Comparison of ENCODE assay signal across 11 cellular contexts in genomic region chr17:64459284-64459747, GRCh38. TPM values are rescaled to one million over a fixed set of nuclear protein-coding genes. Genes with fewer than 3 reads are reported as not detected.
DNase-seq lines count a peak whose midpoint lies in the region; ATAC-seq and TF ChIP-seq lines count a peak whose summit lies in the region.
"Had no signal": no experiment of that assay in that cellular context is flagged by ENCODE, and none has a peak within 500 bp of the region (broad histone marks: within the 10 kb centered on the region; RNA-seq: fewer than 3 reads in every experiment).

No MANE protein-coding gene starts in this region.

- H3K27ac ChIP-seq in RWPE1 = no peak overlapping the region
- H3K27ac ChIP-seq in transverse colon = no peak overlapping the region

- no peaks in the 10 kb centered on the region for H3K27me3 ChIP-seq in transverse colon

- in situ Hi-C loops in transverse colon (cut with MboI; ENCODE audit: low pct_ligation_motif_present in 1 of 4, low pct_unique_long_range_greater_than_20kb in 1 of 4, low sequenced_read_pairs in 3 of 4) = no loop called here

- H3K36me3 ChIP-seq in transverse colon = no peaks in the 10 kb centered on the region

- H3K4me3 Mint-ChIP-seq in activated CD8-positive, alpha-beta T cell treated with anti-CD3 and anti-CD28 coated beads for 36 hours = no peak overlapping the region
- no peak overlapping the region for H3K4me3 Mint-ChIP-seq in activated CD8-positive, alpha-beta T cell treated with anti-CD3 and anti-CD28 coated beads, Interleukin-2, amount 10 ng/mL, durations not matched to agents 7 days and 5 days
- H3K4me3 Mint-ChIP-seq: activated CD8-positive, alpha-beta memory T cell treated with anti-CD3 and anti-CD28 coated beads, Interleukin-2, amount 10 ng/mL, durations not matched to agents 7 days and 5 days had no signal

- TF ChIP-seq POLR2A in transverse colon (IDR thresholded peaks at IDR 0.05) = no peak

- H3K36me3 Mint-ChIP-seq in activated CD8-positive, alpha-beta T cell treated with anti-CD3 and anti-CD28 coated beads for 36 hours (ENCODE audit: low read depth) = no peaks in the 10 kb centered on the region
- peaks cover 3% of the 10 kb centered on the region for H3K36me3 Mint-ChIP-seq in activated CD8-positive, alpha-beta T cell treated with anti-CD3 and anti-CD28 coated beads, Interleukin-2, amount 10 ng/mL, durations not matched to agents 7 days and 5 days (ENCODE audit: low read depth)

- no peak overlapping the region for H3K27ac Mint-ChIP-seq in activated CD8-positive, alpha-beta T cell treated with anti-CD3 and anti-CD28 coated beads for 36 hours
- H3K27ac Mint-ChIP-seq in activated CD8-positive, alpha-beta T cell treated with anti-CD3 and anti-CD28 coated beads, Interleukin-2, amount 10 ng/mL, durations not matched to agents 7 days and 5 days = no peak overlapping the region
- H3K27ac Mint-ChIP-seq: activated CD8-positive, alpha-beta memory T cell treated with anti-CD3 and anti-CD28 coated beads, Interleukin-2, amount 10 ng/mL, durations not matched to agents 7 days and 5 days; progenitor cell of endocrine pancreas had no signal

- WGBS in transverse colon (ENCODE audit: low coverage in 1 of 2), 2 donors = 69 to 84% methylated on average over 6 of the region's 6 CpGs

- H3K4me3 ChIP-seq in fibroblast of pulmonary artery (replicated peaks; ENCODE audit: low read depth, low read length) (no peak overlapping the region), transverse colon (no peak overlapping the region)

- H3K9me3 ChIP-seq in transverse colon = no peaks in the 10 kb centered on the region

- DNase-seq in activated CD8-positive, alpha-beta T cell treated with anti-CD3 and anti-CD28 coated beads for 36 hours = no peak
- no peak for DNase-seq in activated CD8-positive, alpha-beta T cell treated with anti-CD3 and anti-CD28 coated beads, Interleukin-2, amount 10 ng/mL, durations not matched to agents 7 days and 5 days
- peak; percentile 19 for DNase-seq in RWPE1 (ENCODE audit: low spot score)
- DNase-seq in fibroblast of pulmonary artery (ENCODE audit: low read depth) = peak; percentile 44
- DNase-seq in transverse colon = peak; percentile 11
- no peak for DNase-seq in germinal center (ENCODE audit: low spot score)
- DNase-seq: activated CD8-positive, alpha-beta memory T cell treated with anti-CD3 and anti-CD28 coated beads, Interleukin-2, amount 10 ng/mL, durations not matched to agents 7 days and 5 days; NCI-H1092 treated with DMSO at 0.1 percent for 48 hours had no signal

- POLR2A ChIA-PET in activated CD8-positive, alpha-beta T cell treated with anti-CD3 and anti-CD28 coated beads for 36 hours (lab: Charles Lee) = no interaction called here
- POLR2A ChIA-PET in activated CD8-positive, alpha-beta T cell treated with anti-CD3 and anti-CD28 coated beads, Interleukin-2, amount 10 ng/mL, durations not matched to agents 7 days and 5 days (lab: Charles Lee) = no interaction called here
- POLR2A ChIA-PET in RWPE1 (lab: Yijun Ruan, JAX; ENCODE audit: low non-redundant PET) = no interaction called here

- H3K4me1 Mint-ChIP-seq in activated CD8-positive, alpha-beta T cell treated with anti-CD3 and anti-CD28 coated beads for 36 hours (ENCODE audit: low read depth) = peaks cover 9% of the 10 kb centered on the region
- H3K4me1 Mint-ChIP-seq in activated CD8-positive, alpha-beta T cell treated with anti-CD3 and anti-CD28 coated beads, Interleukin-2, amount 10 ng/mL, durations not matched to agents 7 days and 5 days (ENCODE audit: low read depth) = peaks cover 24% of the 10 kb centered on the region

- H3K4me1 ChIP-seq in transverse colon = peaks cover 0 to 12% (median 0%) of the 10 kb centered on the region in 4 donors

- peaks cover 2% of the 10 kb centered on the region for H3K9me3 Mint-ChIP-seq in activated CD8-positive, alpha-beta T cell treated with anti-CD3 and anti-CD28 coated beads for 36 hours
- H3K9me3 Mint-ChIP-seq in activated CD8-positive, alpha-beta T cell treated with anti-CD3 and anti-CD28 coated beads, Interleukin-2, amount 10 ng/mL, durations not matched to agents 7 days and 5 days (ENCODE audit: insufficient read depth) = no peaks in the 10 kb centered on the region

- no peaks in the 10 kb centered on the region for H3K27me3 Mint-ChIP-seq in activated CD8-positive, alpha-beta T cell treated with anti-CD3 and anti-CD28 coated beads for 36 hours
- H3K27me3 Mint-ChIP-seq in activated CD8-positive, alpha-beta T cell treated with anti-CD3 and anti-CD28 coated beads, Interleukin-2, amount 10 ng/mL, durations not matched to agents 7 days and 5 days (ENCODE audit: low read depth) = no peaks in the 10 kb centered on the region
- H3K27me3 Mint-ChIP-seq: progenitor cell of endocrine pancreas had no signal

- TF ChIP-seq EP300 in transverse colon (IDR thresholded peaks at IDR 0.05; ENCODE audit: low read depth) = no peak

- no peak for TF ChIP-seq CTCF in activated CD8-positive, alpha-beta T cell treated with anti-CD3 and anti-CD28 coated beads for 36 hours (IDR thresholded peaks at IDR 0.05)
- TF ChIP-seq CTCF in RWPE1 (conservative IDR thresholded peaks at IDR 0.05; ENCODE audit: low read depth) (no peak), fibroblast of pulmonary artery (IDR thresholded peaks at IDR 0.05; ENCODE audit: low read length, missing control alignments) (no peak), transverse colon (IDR thresholded peaks at IDR 0.05) (no peak)

- CTCF ChIA-PET in activated CD8-positive, alpha-beta T cell treated with anti-CD3 and anti-CD28 coated beads for 36 hours (lab: Charles Lee) = interaction anchor here (3.2 kb wide), 1 partner anchor 40 kb away, joined by 9 read pairs; no protein-coding TSS in a partner anchor
- CTCF ChIA-PET in activated CD8-positive, alpha-beta T cell treated with anti-CD3 and anti-CD28 coated beads, Interleukin-2, amount 10 ng/mL, durations not matched to agents 7 days and 5 days (lab: Charles Lee) = interaction anchor here (3.0 kb wide), 1 partner anchor 31 kb away, joined by 11 read pairs; no protein-coding TSS in a partner anchor
- CTCF ChIA-PET in RWPE1 (lab: Yijun Ruan, JAX) = interaction anchor here (0.6 to 1.0 kb wide), 2 partner anchors 38 to 326 kb away, joined by 3 to 5 read pairs; partner anchors contain the start of gene POLG2

- intact Hi-C loops in activated CD8-positive, alpha-beta T cell treated with anti-CD3 and anti-CD28 coated beads for 36 hours (cut with micrococcal nuclease) = no loop called here
- intact Hi-C loops in transverse colon (cut with DNase I; ENCODE audit: low total_unique reads) = no loop called here

- peak; percentile 51 for ATAC-seq in activated CD8-positive, alpha-beta T cell treated with anti-CD3 and anti-CD28 coated beads for 36 hours
- ATAC-seq in activated CD8-positive, alpha-beta T cell treated with anti-CD3 and anti-CD28 coated beads, Interleukin-2, amount 10 ng/mL, durations not matched to agents 7 days and 5 days = no peak
- ATAC-seq in HG03108 (IDR thresholded peaks at IDR 0.05; ENCODE audit: unreplicated experiment) (no peak), GM21515 (IDR thresholded peaks at IDR 0.05; ENCODE audit: unreplicated experiment) (no peak)
- ATAC-seq: activated CD8-positive, alpha-beta memory T cell treated with anti-CD3 and anti-CD28 coated beads, Interleukin-2, amount 10 ng/mL, durations not matched to agents 7 days and 5 days had no signal

RNA-seq across cellular contexts. Expression of gene MILR1, which starts 10.4 kb away (rescaled TPM):
- total RNA-seq in activated CD8-positive, alpha-beta T cell treated with anti-CD3 and anti-CD28 coated beads for 36 hours = 1 to 10 TPM; 1.3 to 2.3 TPM
- total RNA-seq in activated CD8-positive, alpha-beta T cell treated with anti-CD3 and anti-CD28 coated beads, Interleukin-2, amount 10 ng/mL, durations not matched to agents 7 days and 5 days = 1 to 10 TPM; 1.7 to 2.3 TPM
- total RNA-seq in transverse colon = 1 to 10 TPM in 2 of 4 donors, not detected in 2; 1.4 to 2.3 TPM
- total RNA-seq: progenitor cell of endocrine pancreas had no signal

RNA-seq across cellular contexts. Expression of gene POLG2, which starts 37.5 kb away (rescaled TPM):
- 10 to 100 TPM; 37.3 to 41.1 TPM for total RNA-seq in activated CD8-positive, alpha-beta T cell treated with anti-CD3 and anti-CD28 coated beads for 36 hours
- 10 to 100 TPM; 31.3 to 33.7 TPM for total RNA-seq in activated CD8-positive, alpha-beta T cell treated with anti-CD3 and anti-CD28 coated beads, Interleukin-2, amount 10 ng/mL, durations not matched to agents 7 days and 5 days
- total RNA-seq in transverse colon = 10 to 100 TPM in 1 of 4 donors, 1 to 10 TPM in 3; 4.8 to 10.8 (median 6.3) TPM

RNA-seq across cellular contexts. Expression of gene DDX5, which starts 46.8 kb away (rescaled TPM):
- total RNA-seq in activated CD8-positive, alpha-beta T cell treated with anti-CD3 and anti-CD28 coated beads for 36 hours = 100 to 1,000 TPM; 632 to 668 TPM
- total RNA-seq in activated CD8-positive, alpha-beta T cell treated with anti-CD3 and anti-CD28 coated beads, Interleukin-2, amount 10 ng/mL, durations not matched to agents 7 days and 5 days = 100 to 1,000 TPM; 853 to 855 TPM
- total RNA-seq in transverse colon = 1,000 to 10,000 TPM in 1 of 4 donors, 100 to 1,000 TPM in 3; 451 to 1,221 (median 694) TPM

RNA-seq across cellular contexts. Expression of gene CEP95, which starts 47.5 kb away (rescaled TPM):
- total RNA-seq in activated CD8-positive, alpha-beta T cell treated with anti-CD3 and anti-CD28 coated beads for 36 hours = 10 to 100 TPM; 45.2 to 45.7 TPM
- total RNA-seq in activated CD8-positive, alpha-beta T cell treated with anti-CD3 and anti-CD28 coated beads, Interleukin-2, amount 10 ng/mL, durations not matched to agents 7 days and 5 days = 10 to 100 TPM; 49.2 to 51.7 TPM
- total RNA-seq in transverse colon = 10 to 100 TPM; 33.8 to 82.9 (median 46.1) TPM

Comparison
In these comparisons a context has a peak if more than half of its experiments do, and no peak if none do; other contexts are left out.
1. DNase-seq: peak in RWPE1 (single experiment), fibroblast of pulmonary artery (single experiment) and transverse colon (single experiment); none in activated CD8-positive, alpha-beta T cell treated with anti-CD3 and anti-CD28 coated beads for 36 hours (single experiment), activated CD8-positive, alpha-beta T cell treated with anti-CD3 and anti-CD28 coated beads, Interleukin-2, amount 10 ng/mL, durations not matched to agents 7 days and 5 days (single experiment) and germinal center (single experiment).